ENCODE assay signal across 1 cellular context in genomic region chr3:168024537-168024941, GRCh38.
A peak's percentile ranks its signal among the peaks of the same experiment; 100 is the strongest.
TF ChIP-seq lines count a peak whose summit lies in the region.

No MANE protein-coding gene starts in this region.

TF ChIP-seq in SK-N-SH, 30 proteins besides CTCF, POLR2A, EP300 and RAD21 (continued from another document):
- no peak for TF ChIP-seq RFX5 (IDR thresholded peaks at IDR 0.05; ENCODE audit: low read length)
- no peak for TF ChIP-seq FOXJ3 (CRISPR knock-in tag; IDR thresholded peaks at IDR 0.05)
- no peak for TF ChIP-seq MXI1 (IDR thresholded peaks at IDR 0.05; ENCODE audit: low read depth, low read length)
- TF ChIP-seq ELF1 (IDR thresholded peaks at IDR 0.05), result peak; percentile 22; the same call in 1 of the 2 replicates
- TF ChIP-seq EZH2phosphoT487 (IDR thresholded peaks at IDR 0.05; ENCODE audit: borderline replicate concordance, low read depth), result no peak
- TF ChIP-seq, protein P1, sequence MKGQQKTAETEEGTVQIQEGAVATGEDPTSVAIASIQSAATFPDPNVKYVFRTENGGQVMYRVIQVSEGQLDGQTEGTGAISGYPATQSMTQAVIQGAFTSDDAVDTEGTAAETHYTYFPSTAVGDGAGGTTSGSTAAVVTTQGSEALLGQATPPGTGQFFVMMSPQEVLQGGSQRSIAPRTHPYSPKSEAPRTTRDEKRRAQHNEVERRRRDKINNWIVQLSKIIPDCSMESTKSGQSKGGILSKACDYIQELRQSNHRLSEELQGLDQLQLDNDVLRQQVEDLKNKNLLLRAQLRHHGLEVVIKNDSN (IDR thresholded peaks at IDR 0.05; ENCODE audit: borderline replicate concordance, low read depth), result 0 out of 2 replicates have a peak, but pooled peaks have one; percentile 20
- no peak for TF ChIP-seq SIN3A (IDR thresholded peaks at IDR 0.05; ENCODE audit: borderline replicate concordance, low read depth, low read length)
- TF ChIP-seq RCOR1 (IDR thresholded peaks at IDR 0.05; ENCODE audit: low read length), result no peak
- TF ChIP-seq POLR2AphosphoS5 (IDR thresholded peaks at IDR 0.05; ENCODE audit: low read depth, low read length), result peak; percentile 57
- TF ChIP-seq SMC3 (IDR thresholded peaks at IDR 0.05; ENCODE audit: low read depth, low read length), result no peak
- TF ChIP-seq CHD2 (IDR thresholded peaks at IDR 0.05; ENCODE audit: low read length, partially characterized antibody), result no peak
- TF ChIP-seq, protein P2, sequence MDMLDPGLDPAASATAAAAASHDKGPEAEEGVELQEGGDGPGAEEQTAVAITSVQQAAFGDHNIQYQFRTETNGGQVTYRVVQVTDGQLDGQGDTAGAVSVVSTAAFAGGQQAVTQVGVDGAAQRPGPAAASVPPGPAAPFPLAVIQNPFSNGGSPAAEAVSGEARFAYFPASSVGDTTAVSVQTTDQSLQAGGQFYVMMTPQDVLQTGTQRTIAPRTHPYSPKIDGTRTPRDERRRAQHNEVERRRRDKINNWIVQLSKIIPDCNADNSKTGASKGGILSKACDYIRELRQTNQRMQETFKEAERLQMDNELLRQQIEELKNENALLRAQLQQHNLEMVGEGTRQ (IDR thresholded peaks at IDR 0.05; ENCODE audit: borderline replicate concordance, low read depth, low read length), result no peak
- TF ChIP-seq GABPA (IDR thresholded peaks at IDR 0.05; ENCODE audit: low read depth), result no peak
- peak; percentile 98 for TF ChIP-seq MEF2A (IDR thresholded peaks at IDR 0.05; ENCODE audit: borderline replicate concordance, low read depth)
- TF ChIP-seq YY1 (IDR thresholded peaks at IDR 0.05; ENCODE audit: low read depth), result peak; percentile 58; the same call in 1 of the 2 replicates
- no peak for TF ChIP-seq IRF3 (IDR thresholded peaks at IDR 0.05; ENCODE audit: low read depth, low read length)
- peak; percentile 88 for TF ChIP-seq JUND (IDR thresholded peaks at IDR 0.05)
- TF ChIP-seq TCF12 (IDR thresholded peaks at IDR 0.05), result peak; percentile 97
- peak; percentile 74; the same call in 1 of the 2 replicates for TF ChIP-seq TEAD4 (IDR thresholded peaks at IDR 0.05; ENCODE audit: borderline replicate concordance, insufficient read depth)
- TF ChIP-seq RXRA (IDR thresholded peaks at IDR 0.05; ENCODE audit: borderline replicate concordance, low read depth), result peak; percentile 81
- peak; percentile 87 for TF ChIP-seq FOXM1 (IDR thresholded peaks at IDR 0.05; ENCODE audit: low read depth)
- peak; percentile 70 for TF ChIP-seq MAX (IDR thresholded peaks at IDR 0.05; ENCODE audit: low read depth)
